Comparison of ENCODE assay signal across 1 cellular context in genomic region chr16:66476328-66477027, GRCh38.
TF ChIP-seq lines count a peak whose summit lies in the region.

No MANE protein-coding gene starts in this region.

TF ChIP-seq in GM12878, 131 proteins besides CTCF, POLR2A, EP300 and RAD21 (continued from another document):
- TF ChIP-seq SUZ12 (IDR thresholded peaks at IDR 0.05; ENCODE audit: unreplicated experiment): no peak
